In the genomic region with DNA sequence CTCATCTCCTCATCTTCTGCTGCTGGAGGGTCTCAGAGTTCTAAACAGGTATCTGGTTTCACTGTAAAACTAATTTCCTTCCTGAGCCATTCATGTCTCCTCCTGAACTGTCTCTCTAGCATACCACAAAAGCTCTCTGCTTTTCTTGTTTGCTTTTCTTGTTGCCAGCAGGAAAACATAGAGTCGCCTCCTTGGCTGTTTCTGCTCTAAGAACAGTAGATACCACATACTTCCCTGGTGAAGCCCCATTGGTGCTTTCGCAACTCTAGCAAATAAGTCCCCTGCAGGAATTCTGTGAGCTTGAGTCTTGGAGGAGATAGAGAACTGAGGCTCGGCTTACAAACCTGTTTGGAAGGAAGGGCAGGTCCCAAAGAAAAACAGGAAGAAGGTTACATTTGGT, we compare ENCODE assay signal across 11 cellular contexts. TPM values are rescaled to one million over a fixed set of nuclear protein-coding genes. Genes with fewer than 3 reads are reported as not detected.
DNase-seq lines count a peak whose midpoint lies in the region; ATAC-seq, FAIRE-seq and TF ChIP-seq lines count a peak whose summit lies in the region.
"Had no signal": no experiment of that assay in that cellular context is flagged by ENCODE, and none has a peak within 500 bp of the region (broad histone marks: within the 10 kb centered on the region; RNA-seq: fewer than 3 reads in every experiment).

No MANE protein-coding gene starts in this region.

- TF ChIP-seq CTCF in heart left ventricle (IDR thresholded peaks at IDR 0.05) (no peak), K562 (IDR thresholded peaks at IDR 0.05 in 2 of 3, conservative IDR thresholded peaks at IDR 0.05 in 1 of 3; ENCODE audit: insufficient read depth in 2 of 3, low read depth in 1 of 3, low read length in 3 of 3) (no peak), lower lobe of right lung (IDR thresholded peaks at IDR 0.05) (no peak)

- POLR2A ChIA-PET in K562 (lab: Yijun Ruan, JAX): interaction anchor here (0.8 kb wide), 1 partner anchor 15 kb away, joined by 3 read pairs; no protein-coding TSS in a partner anchor

- no peak for TF ChIP-seq EP300 in K562 (IDR thresholded peaks at IDR 0.05; ENCODE audit: low read length)

- H3K4me2 ChIP-seq in K562 (ENCODE audit: insufficient read depth, low read length): no peak overlapping the region
- H3K4me2 ChIP-seq: KMS-11 had no signal

- H3K4me3 ChIP-seq in right cardiac atrium (ENCODE audit: low read length) (no peak overlapping the region), heart left ventricle (no peak overlapping the region), K562 (no peak overlapping the region), lower lobe of right lung (no peak overlapping the region)

- H4K20me1 ChIP-seq in K562 (replicated peaks; ENCODE audit: control insufficient read depth, insufficient read depth, low read length): no peaks in the 10 kb centered on the region

- H3K36me3 ChIP-seq in heart left ventricle: no peaks in the 10 kb centered on the region
- 0 out of 3 replicates have a peak, but pooled peaks cover 3% of the 10 kb centered on the region for H3K36me3 ChIP-seq in K562 (ENCODE audit: control insufficient read depth, insufficient read depth, low read length)
- no peaks in the 10 kb centered on the region for H3K36me3 ChIP-seq in lower lobe of right lung

- peak overlapping the region; percentile 42 for H3K27ac ChIP-seq in right cardiac atrium (ENCODE audit: low read length)
- H3K27ac ChIP-seq in heart left ventricle: peak overlapping the region in 3 of 12 donors; percentile 14 to 30 (median 16)
- H3K27ac ChIP-seq in K562 (ENCODE audit: extremely low read depth, low read depth, low read length): no peak overlapping the region
- H3K27ac ChIP-seq in lower lobe of right lung: peak overlapping the region; percentile 75
- H3K27ac ChIP-seq: KMS-11 had no signal

- TF ChIP-seq POLR2A in heart left ventricle (IDR thresholded peaks at IDR 0.05) (no peak), K562 (conservative IDR thresholded peaks at IDR 0.05) (no peak)

- in situ Hi-C loops in K562 (cut with MboI): no loop called here

- CTCF ChIA-PET in K562 (lab: Yijun Ruan, JAX; ENCODE audit: low intra/inter-chr PET ratio): no interaction called here

- H3K9ac ChIP-seq in K562 (ENCODE audit: insufficient read depth in 1 of 2, low read depth in 2 of 2, low read length in 2 of 2): no peak overlapping the region
- H3K9ac ChIP-seq: KMS-11 had no signal

- H3K27me3 ChIP-seq in right cardiac atrium (ENCODE audit: control insufficient read depth, insufficient read depth) (no peaks in the 10 kb centered on the region), heart left ventricle (no peaks in the 10 kb centered on the region), K562 (ENCODE audit: control insufficient read depth in 2 of 2, insufficient read depth in 2 of 2, low read length in 2 of 2) (no peaks in the 10 kb centered on the region), lower lobe of right lung (ENCODE audit: low read depth) (no peaks in the 10 kb centered on the region)

- H3K9me3 ChIP-seq in right cardiac atrium (ENCODE audit: control insufficient read depth, low read length) (no peaks in the 10 kb centered on the region), heart left ventricle (no peaks in the 10 kb centered on the region), K562 (replicated peaks; ENCODE audit: control insufficient read depth, insufficient read depth, low read depth, low read length) (no peaks in the 10 kb centered on the region), lower lobe of right lung (no peaks in the 10 kb centered on the region)

- intact Hi-C loops in right cardiac atrium (cut with DNase I): loop anchor here in 1 of 4 donors (5.0 kb wide), 1 partner anchor 33 kb away; no protein-coding TSS in a partner anchor
- intact Hi-C loops in heart left ventricle (cut with DNase I): loop anchor here in 1 of 10 donors (5.0 kb wide), 1 partner anchor 33 kb away; no protein-coding TSS in a partner anchor
- intact Hi-C loops in K562 (cut with micrococcal nuclease): no loop called here
- intact Hi-C loops in lower lobe of right lung (cut with DNase I): no loop called here

- ATAC-seq in right cardiac atrium: peak; percentile 51 to 81
- no peak for ATAC-seq in heart left ventricle
- no peak for ATAC-seq in K562
- ATAC-seq in lower lobe of right lung: peak; percentile 59 to 80
- ATAC-seq in GM21515 (IDR thresholded peaks at IDR 0.05; ENCODE audit: unreplicated experiment): no peak

- H3K4me1 ChIP-seq in right cardiac atrium (ENCODE audit: control insufficient read depth, insufficient read depth, low read length) (peaks cover 11% of the 10 kb centered on the region), heart left ventricle (peaks cover 0 to 42% (median 9%) of the 10 kb centered on the region in 12 donors), K562 (replicated peaks in 1 of 2; ENCODE audit: control insufficient read depth in 2 of 2, insufficient read depth in 2 of 2, low read length in 2 of 2) (peaks cover 0 to 7% of the 10 kb centered on the region in 2 experiments; a peak in 2 of 5 replicates), lower lobe of right lung (peaks cover 18% of the 10 kb centered on the region)

- no peaks in the 10 kb centered on the region for H3K79me2 ChIP-seq in K562 (ENCODE audit: control insufficient read depth, insufficient read depth, low read length)

- no peak for FAIRE-seq in K562 (lab: Jason Lieb, UNC)

- DNase-seq in right cardiac atrium: no peak
- DNase-seq in heart left ventricle: no peak
- no peak for DNase-seq in K562 (ENCODE audit: extremely low read depth in 1 of 4, low spot score in 3 of 4)
- no peak for DNase-seq in lower lobe of right lung
- DNase-seq in NCI-H146 (lab: John Stamatoyannopoulos, UW): no peak
- no peak for DNase-seq in anterior cingulate cortex (lab: John Stamatoyannopoulos, UW)
- no peak for DNase-seq in HT-29 (ENCODE audit: low spot score)
- DNase-seq: DMS153, T-helper 9 cell had no signal

- no peak for TF ChIP-seq RAD21 in K562 (CRISPR knock-in tag; conservative IDR thresholded peaks at IDR 0.05 in 1 of 2, IDR thresholded peaks at IDR 0.05 in 1 of 2)

- no TSS peak for BruUV-seq in K562 (replicated peaks; lab: Mats Ljungman, UMichigan)

- H3K9me1 ChIP-seq in K562 (ENCODE audit: control insufficient read depth, insufficient read depth, low read length): no peaks in the 10 kb centered on the region

- no peak overlapping the region for H2AFZ ChIP-seq in K562 (ENCODE audit: low read depth, low read length)

- WGBS in right cardiac atrium: 40% methylated on average over 3 of the region's 3 CpGs
- WGBS in heart left ventricle, 4 donors: 56 to 63% (median 61%) methylated on average over 3 of the region's 3 CpGs
- WGBS in K562 (ENCODE audit: insufficient coverage, low coverage, missing lambda C conversion rate): 45% methylated on average over 3 of the region's 3 CpGs

RNA-seq across cellular contexts. Expression of a gene that starts 7.0 kb away (rescaled TPM):
- 10 to 100 TPM; 23.1 to 34.8 (median 26.3) TPM for total RNA-seq in right cardiac atrium
- polyA plus RNA-seq in right cardiac atrium: 9.1 TPM
- total RNA-seq in heart left ventricle: 10 to 100 TPM; 15.0 to 34.9 (median 20.5) TPM
- polyA plus RNA-seq in heart left ventricle: 10 to 100 TPM in 1 of 2 donors, 1 to 10 TPM in 1; 3.9 to 10.6 TPM
- 18.6 and 22.7 TPM in 2 replicates for total RNA-seq in K562 (2011; cell fraction: chromatin; rRNA removed; ENCODE audit: low replicate concordance)
- total RNA-seq in K562 (2011; cell fraction: nucleolus; rRNA removed): 7.2 and 10.4 TPM in 2 replicates
- 11.7 and 16.1 TPM in 2 replicates for total RNA-seq in K562 (2011; cell fraction: nucleoplasm; rRNA removed)
- 4.0 and 4.5 TPM in 2 replicates for total RNA-seq in K562 (2014; rRNA removed)
- total RNA-seq in K562 (2014; rRNA removed; fragmentation: Illumina TruSeq; extraction: Trizol): 8.4 and 8.7 TPM in 2 replicates
- total RNA-seq in K562 (2015; rRNA removed; fragmentation: Illumina TruSeq; extraction: Trizol): 9.6 and 10.8 TPM in 2 replicates
- 7.0 and 8.1 TPM in 2 replicates for total RNA-seq in K562 (2021)
- 6.8 and 7.2 TPM in 2 replicates for polyA plus RNA-seq in K562 (2011; rRNA removed)
- polyA plus RNA-seq in K562 (2011; cell fraction: cytosol; rRNA removed): 3.3 and 4.3 TPM in 2 replicates
- polyA plus RNA-seq in K562 (2011; cell fraction: nucleus; rRNA removed): 6.1 and 6.3 TPM in 2 replicates
- polyA plus RNA-seq in K562 (2012): 3.4 and 4.4 TPM in 2 replicates
- polyA plus RNA-seq in K562 (2014; fragmentation: Illumina TruSeq; extraction: Trizol): 4.7 and 7.4 TPM in 2 replicates
- polyA plus RNA-seq in K562 (2014; fragmentation: Nextera tagmentation; extraction: Ambion mirVana): 1 to 10 TPM; 2.5 to 2.6 TPM
- polyA plus RNA-seq in K562 (2014; rRNA removed): 3.8 and 4.7 TPM in 2 replicates
- polyA minus RNA-seq in K562 (2011; rRNA and poly(A)+ RNA removed): 17.3 and 23.6 TPM in 2 replicates
- 6.9 and 7.1 TPM in 2 replicates for polyA minus RNA-seq in K562 (2011; cell fraction: cytosol; rRNA and poly(A)+ RNA removed)
- 6.3 and 11.9 TPM in 2 replicates for polyA minus RNA-seq in K562 (2011; cell fraction: nucleus; rRNA and poly(A)+ RNA removed)
- 13.2 TPM for total RNA-seq in lower lobe of right lung
- 2.0 and 2.6 TPM in 2 replicates for total RNA-seq in HT-29 (2014; rRNA removed; shearing (Covaris generic))

RNA-seq across cellular contexts. Expression of a gene that starts 25.4 kb away (rescaled TPM):
- total RNA-seq in right cardiac atrium (1 to 10 TPM; 2.2 to 5.5 (median 2.6) TPM), heart left ventricle (1 to 10 TPM in 8 of 9 donors, under 1 TPM in 1; 0.79 to 8.3 (median 2.0) TPM), K562 (2014; rRNA removed) (0.32 and 1.4 TPM in 2 replicates), K562 (2014; rRNA removed; fragmentation: Illumina TruSeq; extraction: Trizol) (0.64 and 1.0 TPM in 2 replicates), K562 (2015; rRNA removed; fragmentation: Illumina TruSeq; extraction: Trizol) (0.72 and 0.87 TPM in 2 replicates), K562 (2021) (0.29 and 0.69 TPM in 2 replicates), lower lobe of right lung (14.6 TPM)
- polyA plus RNA-seq in right cardiac atrium (4.1 TPM), heart left ventricle (1 to 10 TPM; 2.3 to 2.9 TPM), K562 (2011; rRNA removed) (1.3 and 2.5 TPM in 2 replicates), K562 (2014; fragmentation: Illumina TruSeq; extraction: Trizol) (1.7 and 2.2 TPM in 2 replicates), K562 (2014; fragmentation: Nextera tagmentation; extraction: Ambion mirVana) (1 to 10 TPM; 1.8 to 2.9 TPM), K562 (2014; rRNA removed) (0.77 and 0.84 TPM in 2 replicates)
- 0.93 and 1.3 TPM in 2 replicates for total RNA-seq in K562 (2011; cell fraction: chromatin; rRNA removed; ENCODE audit: low replicate concordance)
- 0.83 and 0.92 TPM in 2 replicates for total RNA-seq in K562 (2011; cell fraction: nucleolus; rRNA removed)
- 1.1 TPM in 1 of 2 replicates, not detected in the other for total RNA-seq in K562 (2011; cell fraction: nucleoplasm; rRNA removed)
- polyA plus RNA-seq in K562 (2011; cell fraction: cytosol; rRNA removed): 1.2 and 1.4 TPM in 2 replicates
- 1.1 and 1.5 TPM in 2 replicates for polyA plus RNA-seq in K562 (2011; cell fraction: nucleus; rRNA removed)
- 0.69 and 2.0 TPM in 2 replicates for polyA plus RNA-seq in K562 (2012)
- polyA minus RNA-seq in K562 (2011; rRNA and poly(A)+ RNA removed): 1.3 and 2.0 TPM in 2 replicates
- polyA minus RNA-seq in K562 (2011; cell fraction: cytosol; rRNA and poly(A)+ RNA removed): not detected in 2 replicates
- polyA minus RNA-seq in K562 (2011; cell fraction: nucleus; rRNA and poly(A)+ RNA removed): 0.56 and 0.94 TPM in 2 replicates
- 4.3 and 6.3 TPM in 2 replicates for total RNA-seq in HT-29 (2014; rRNA removed; shearing (Covaris generic))

RNA-seq across cellular contexts. Expression of a gene that starts 31.6 kb away (rescaled TPM):
- total RNA-seq in right cardiac atrium (100 to 1,000 TPM in 1 of 4 donors, 10 to 100 TPM in 3; 38.0 to 103 (median 69.2) TPM), heart left ventricle (10 to 100 TPM in 7 of 9 donors, 1 to 10 TPM in 2; 5.5 to 66.7 (median 20.9) TPM), K562 (2014; rRNA removed) (not detected in 2 replicates), K562 (2014; rRNA removed; fragmentation: Illumina TruSeq; extraction: Trizol) (0.11 TPM in 1 of 2 replicates, not detected in the other), K562 (2015; rRNA removed; fragmentation: Illumina TruSeq; extraction: Trizol) (not detected in 2 replicates), K562 (2021) (0.31 TPM in 1 of 2 replicates, not detected in the other), lower lobe of right lung (6.4 TPM)
- polyA plus RNA-seq in right cardiac atrium (106 TPM), heart left ventricle (10 to 100 TPM; 59.8 to 67.9 TPM), K562 (2011; rRNA removed) (0.11 and 0.35 TPM in 2 replicates), K562 (2014; fragmentation: Illumina TruSeq; extraction: Trizol) (0.12 TPM in 1 of 2 replicates, not detected in the other), K562 (2014; fragmentation: Nextera tagmentation; extraction: Ambion mirVana) (under 1 TPM in 1 of 2 experiments, not detected in 1; 0.06 TPM), K562 (2014; rRNA removed) (not detected in 2 replicates)
- not detected in 2 replicates for total RNA-seq in K562 (2011; cell fraction: chromatin; rRNA removed; ENCODE audit: low replicate concordance)
- total RNA-seq in K562 (2011; cell fraction: nucleolus; rRNA removed): not detected in 2 replicates
- not detected in 2 replicates for total RNA-seq in K562 (2011; cell fraction: nucleoplasm; rRNA removed)
- 0.09 and 0.24 TPM in 2 replicates for polyA plus RNA-seq in K562 (2011; cell fraction: cytosol; rRNA removed)
- polyA plus RNA-seq in K562 (2011; cell fraction: nucleus; rRNA removed): 0.16 and 0.29 TPM in 2 replicates
- 0.13 TPM in 1 of 2 replicates, not detected in the other for polyA plus RNA-seq in K562 (2012)
- 0.21 TPM in 1 of 2 replicates, not detected in the other for polyA minus RNA-seq in K562 (2011; rRNA and poly(A)+ RNA removed)
- not detected in 2 replicates for polyA minus RNA-seq in K562 (2011; cell fraction: cytosol; rRNA and poly(A)+ RNA removed)
- polyA minus RNA-seq in K562 (2011; cell fraction: nucleus; rRNA and poly(A)+ RNA removed): not detected in 2 replicates
- total RNA-seq in HT-29 (2014; rRNA removed; shearing (Covaris generic)): not detected in 2 replicates

RNA-seq across cellular contexts. Expression of a gene that starts 32.6 kb away (rescaled TPM):
- 1,000 to 10,000 TPM; 4,923 to 5,929 (median 5,581) TPM for total RNA-seq in right cardiac atrium
- polyA plus RNA-seq in right cardiac atrium: 9,689 TPM
- total RNA-seq in heart left ventricle: over 10,000 TPM in 2 of 9 donors, 1,000 to 10,000 TPM in 7; 4,504 to 20,720 (median 7,991) TPM
- polyA plus RNA-seq in heart left ventricle: over 10,000 TPM; 11,485 to 15,236 TPM
- 1.0 and 1.8 TPM in 2 replicates for total RNA-seq in K562 (2011; cell fraction: chromatin; rRNA removed; ENCODE audit: low replicate concordance)
- 1.0 and 3.2 TPM in 2 replicates for total RNA-seq in K562 (2011; cell fraction: nucleolus; rRNA removed)
- 1.6 and 2.4 TPM in 2 replicates for total RNA-seq in K562 (2011; cell fraction: nucleoplasm; rRNA removed)
- total RNA-seq in K562 (2014; rRNA removed): 2.0 and 3.6 TPM in 2 replicates
- 3.0 and 3.1 TPM in 2 replicates for total RNA-seq in K562 (2014; rRNA removed; fragmentation: Illumina TruSeq; extraction: Trizol)
- 0.83 and 1.3 TPM in 2 replicates for total RNA-seq in K562 (2015; rRNA removed; fragmentation: Illumina TruSeq; extraction: Trizol)
- 3.6 and 3.7 TPM in 2 replicates for total RNA-seq in K562 (2021)
- polyA plus RNA-seq in K562 (2011; rRNA removed): 1.5 and 2.3 TPM in 2 replicates
- 2.3 and 3.7 TPM in 2 replicates for polyA plus RNA-seq in K562 (2011; cell fraction: cytosol; rRNA removed)
- 1.7 and 3.3 TPM in 2 replicates for polyA plus RNA-seq in K562 (2011; cell fraction: nucleus; rRNA removed)
- 0.61 and 2.0 TPM in 2 replicates for polyA plus RNA-seq in K562 (2012)
- polyA plus RNA-seq in K562 (2014; fragmentation: Illumina TruSeq; extraction: Trizol): 5.2 and 5.9 TPM in 2 replicates
- polyA plus RNA-seq in K562 (2014; fragmentation: Nextera tagmentation; extraction: Ambion mirVana): 1 to 10 TPM; 6.5 to 7.5 TPM
- 1.2 and 2.7 TPM in 2 replicates for polyA plus RNA-seq in K562 (2014; rRNA removed)
- polyA minus RNA-seq in K562 (2011; rRNA and poly(A)+ RNA removed): 0.69 and 3.5 TPM in 2 replicates
- 1.6 TPM in 1 of 2 replicates, not detected in the other for polyA minus RNA-seq in K562 (2011; cell fraction: cytosol; rRNA and poly(A)+ RNA removed)
- 0.94 and 1.00 TPM in 2 replicates for polyA minus RNA-seq in K562 (2011; cell fraction: nucleus; rRNA and poly(A)+ RNA removed)
- 72.5 TPM for total RNA-seq in lower lobe of right lung
- total RNA-seq in HT-29 (2014; rRNA removed; shearing (Covaris generic)): not detected in 2 replicates

Comparison
In these comparisons a context has a peak if more than half of its experiments do, and no peak if none do; other contexts are left out.
1. ATAC-seq: peak in right cardiac atrium (2 of 2) and lower lobe of right lung (2 of 2); none in heart left ventricle (0 of 4), K562 (single experiment) and GM21515 (single experiment).